ENCODE assay signal across 7 cellular contexts in the genomic region with DNA sequence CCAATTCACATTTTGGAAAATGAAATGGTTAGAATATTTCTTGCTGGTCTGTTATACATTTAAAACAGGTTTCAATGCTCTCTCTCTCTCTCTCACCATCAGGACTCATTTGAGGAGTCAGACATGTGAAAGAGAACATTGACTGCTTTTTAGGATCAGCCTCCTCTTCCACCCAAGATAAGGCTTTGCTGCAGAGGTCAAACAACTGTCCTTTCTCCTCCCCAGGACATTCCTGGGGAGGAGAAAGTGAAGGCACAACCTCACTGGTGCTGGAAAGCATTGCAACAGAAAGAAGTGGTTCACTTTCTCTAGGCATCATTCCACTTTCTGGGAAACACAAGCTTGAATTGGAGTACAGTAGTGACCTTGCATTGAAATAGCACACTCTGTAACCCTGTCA.
"Had no signal": no experiment of that assay in that cellular context is flagged by ENCODE, and none has a peak within 500 bp of the region (broad histone marks: within the 10 kb centered on the region; RNA-seq: fewer than 3 reads in every experiment).

No MANE protein-coding gene starts in this region.

- H3K4me1 Mint-ChIP-seq: GM23338, H9, IgD-negative memory B cell had no signal

- H3K9me3 Mint-ChIP-seq: GM23338, H9 had no signal

- DNase-seq: H9, HCEC 1CT had no signal

- H3K4me3 Mint-ChIP-seq: GM23338, H9, IgD-negative memory B cell had no signal

- H3K4me2 ChIP-seq: GM23338 had no signal

- H3K36me3 Mint-ChIP-seq: IgD-negative memory B cell had no signal

- FAIRE-seq: H1, H54, HTR-8/SVneo had no signal

- H3K27me3 Mint-ChIP-seq: IgD-negative memory B cell had no signal

- H3K4me3 ChIP-seq: GM23338 had no signal

- H3K27ac Mint-ChIP-seq: GM23338, H9, IgD-negative memory B cell had no signal
